ENCODE assay signal across 18 cellular contexts in genomic region chr4:8766610-8767009, GRCh38.
DNase-seq lines count a peak whose midpoint lies in the region; ATAC-seq and TF ChIP-seq lines count a peak whose summit lies in the region.
"Had no signal": no experiment of that assay in that cellular context is flagged by ENCODE, and none has a peak within 500 bp of the region (broad histone marks: within the 10 kb centered on the region; RNA-seq: fewer than 3 reads in every experiment).

No MANE protein-coding gene starts in this region.

- WGBS in sigmoid colon, 2 donors = 83 to 84% methylated on average over 12 of the region's 12 CpGs

- no peaks in the 10 kb centered on the region for H3K36me3 Mint-ChIP-seq in CD14-positive monocyte

- H3K9me3 ChIP-seq in BE2C = no peaks in the 10 kb centered on the region
- no peaks in the 10 kb centered on the region for H3K9me3 ChIP-seq in sigmoid colon

- no peak overlapping the region for H3K27ac ChIP-seq in sigmoid colon
- H3K27ac ChIP-seq: RWPE1 had no signal

- TF ChIP-seq POLR2A in sigmoid colon (IDR thresholded peaks at IDR 0.05) = no peak

- H3K27ac Mint-ChIP-seq in CD14-positive monocyte = no peak overlapping the region
- H3K27ac Mint-ChIP-seq: CD4-positive, alpha-beta T cell had no signal

- TF ChIP-seq EP300 in sigmoid colon (IDR thresholded peaks at IDR 0.05) = no peak

- H3K4me1 ChIP-seq in BE2C (no peaks in the 10 kb centered on the region), sigmoid colon (no peaks in the 10 kb centered on the region)

- DNase-seq in BE2C (peak; percentile 3), CD14-positive monocyte (ENCODE audit: low spot score) (peak; percentile 37), left ventricle myocardium superior (peak; percentile 16), sigmoid colon (peak; percentile 36), NCI-H2227 treated with DMSO at 0.1 percent for 48 hours (lab: John Stamatoyannopoulos, UW) (no peak), HuH-7 (ENCODE audit: low spot score) (no peak), NCI-H446 treated with DMSO at 0.1 percent for 48 hours (lab: John Stamatoyannopoulos, UW) (no peak)
- DNase-seq: Calu3; CD4-positive, alpha-beta T cell; DMS53; KBM-7; NCI-H1436 treated with DMSO at 0.1 percent for 48 hours; NCI-H2029 treated with DMSO at 0.1 percent for 48 hours; NCI-H2171 treated with DMSO at 0.1 percent for 48 hours; NCI-H510A treated with DMSO at 0.1 percent for 48 hours; NCI-H82; PC-3 had no signal

- peaks cover 0 to 4% (median 3%) of the 10 kb centered on the region in 3 donors for H3K27me3 Mint-ChIP-seq in CD14-positive monocyte (ENCODE audit: low read depth in 3 of 3)
- H3K27me3 Mint-ChIP-seq: CD4-positive, alpha-beta T cell had no signal

- no peak overlapping the region for H3K4me3 Mint-ChIP-seq in CD14-positive monocyte
- H3K4me3 Mint-ChIP-seq: CD4-positive, alpha-beta T cell had no signal

- TF ChIP-seq CTCF in BE2C (IDR thresholded peaks at IDR 0.05; ENCODE audit: low read depth, low read length) (no peak), CD14-positive monocyte (IDR thresholded peaks at IDR 0.05) (no peak), sigmoid colon (IDR thresholded peaks at IDR 0.05) (no peak)

- H3K4me3 ChIP-seq in BE2C (ENCODE audit: low read depth, low read length) (no peak overlapping the region), sigmoid colon (no peak overlapping the region)

- no peak for ATAC-seq in left ventricle myocardium superior
- ATAC-seq: PC-3 had no signal

- no peaks in the 10 kb centered on the region for H3K4me1 Mint-ChIP-seq in CD14-positive monocyte

- no peaks in the 10 kb centered on the region for H3K9me3 Mint-ChIP-seq in CD14-positive monocyte
- H3K9me3 Mint-ChIP-seq: CD4-positive, alpha-beta T cell had no signal

- H3K36me3 ChIP-seq in BE2C (no peaks in the 10 kb centered on the region), sigmoid colon (no peaks in the 10 kb centered on the region)

- intact Hi-C loops in CD14-positive monocyte (cut with micrococcal nuclease) = no loop called here
- intact Hi-C loops in left ventricle myocardium superior (cut with micrococcal nuclease) = no loop called here
- intact Hi-C loops in sigmoid colon (cut with DNase I) = no loop called here

- H3K27me3 ChIP-seq in BE2C (no peaks in the 10 kb centered on the region), sigmoid colon (peaks cover 0 to 57% (median 6%) of the 10 kb centered on the region in 3 donors)

Comparison
In these comparisons a context has a peak if more than half of its experiments do, and no peak if none do; other contexts are left out.
1. DNase-seq: peak in BE2C (single experiment), CD14-positive monocyte (single experiment), left ventricle myocardium superior (single experiment) and sigmoid colon (single experiment); none in NCI-H2227 treated with DMSO at 0.1 percent for 48 hours (single experiment), HuH-7 (single experiment) and NCI-H446 treated with DMSO at 0.1 percent for 48 hours (single experiment).